ENCODE assay signal across 16 cellular contexts in genomic region chr18:28794459-28795245, GRCh38.
DNase-seq lines count a peak whose midpoint lies in the region; ATAC-seq and TF ChIP-seq lines count a peak whose summit lies in the region.
"Had no signal": no experiment of that assay in that cellular context is flagged by ENCODE, and none has a peak within 500 bp of the region (broad histone marks: within the 10 kb centered on the region; RNA-seq: fewer than 3 reads in every experiment).

No MANE protein-coding gene starts in this region.

- POLR2A ChIA-PET in MCF 10A (lab: Yijun Ruan, JAX): interaction anchor here (0.5 to 1.6 kb wide), 4 partner anchors 27 to 1102 kb away, joined by 3 to 4 read pairs (median 3); no protein-coding TSS in a partner anchor

- H3K9me3 ChIP-seq in breast epithelium (no peaks in the 10 kb centered on the region), smooth muscle cell (replicated peaks; ENCODE audit: low read depth) (no peaks in the 10 kb centered on the region)
- H3K9me3 ChIP-seq: Caco-2, thyroid gland had no signal

- no peak overlapping the region for H3K9ac ChIP-seq in smooth muscle cell (ENCODE audit: low read depth)

- H3K4me1 ChIP-seq in breast epithelium (no peaks in the 10 kb centered on the region), foreskin keratinocyte (peaks cover 34% of the 10 kb centered on the region), smooth muscle cell (ENCODE audit: low read depth) (peaks cover 6% of the 10 kb centered on the region)
- H3K4me1 ChIP-seq: Caco-2, thyroid gland had no signal

- no peak for TF ChIP-seq POLR2A in breast epithelium (IDR thresholded peaks at IDR 0.05)

- no TSS peak for BruUV-seq in MCF 10A (replicated peaks; lab: Mats Ljungman, UMichigan)

- peak; percentile 94 for ATAC-seq in foreskin keratinocyte

- TF ChIP-seq CTCF in MCF 10A (IDR thresholded peaks at IDR 0.05; ENCODE audit: unreplicated experiment): no peak
- no peak for TF ChIP-seq CTCF in breast epithelium (IDR thresholded peaks at IDR 0.05)
- TF ChIP-seq CTCF in foreskin keratinocyte (conservative IDR thresholded peaks at IDR 0.05): no peak
- TF ChIP-seq CTCF in smooth muscle cell (IDR thresholded peaks at IDR 0.05; ENCODE audit: borderline replicate concordance, insufficient read depth, poor library complexity, severe bottlenecking): no peak

- peak overlapping the region; percentile 30 for H3K4me2 ChIP-seq in smooth muscle cell

- 64% methylated on average over 5 of the region's 5 CpGs for WGBS in smooth muscle cell (ENCODE audit: low lambda C conversion rate)

- no peaks in the 10 kb centered on the region for H3K79me2 ChIP-seq in smooth muscle cell (ENCODE audit: low read depth)

- H3K27me3 ChIP-seq in breast epithelium (no peaks in the 10 kb centered on the region), foreskin keratinocyte (no peaks in the 10 kb centered on the region), smooth muscle cell (ENCODE audit: low read depth) (no peaks in the 10 kb centered on the region)
- H3K27me3 ChIP-seq: dorsolateral prefrontal cortex, thyroid gland had no signal

- H3K36me3 Mint-ChIP-seq in MCF 10A (ENCODE audit: insufficient read depth, unreplicated experiment): no peaks in the 10 kb centered on the region
- H3K36me3 Mint-ChIP-seq: activated naive CD8-positive, alpha-beta T cell had no signal

- peak; percentile 88 for DNase-seq in MCF 10A (ENCODE audit: unreplicated experiment)
- no peak for DNase-seq in breast epithelium (ENCODE audit: low spot score in 2 of 2)
- peak; percentile 10 for DNase-seq in amniotic stem cell (lab: John Stamatoyannopoulos, UW)
- peak; percentile 86 to 94 for DNase-seq in foreskin keratinocyte
- DNase-seq in smooth muscle cell (lab: John Stamatoyannopoulos, UW; ENCODE audit: unreplicated experiment): no peak
- no peak for DNase-seq in NCI-H1930 (lab: John Stamatoyannopoulos, UW)
- DNase-seq in MV-4-11 (lab: John Stamatoyannopoulos, UW): no peak
- DNase-seq in cerebellum (ENCODE audit: low spot score): no peak
- DNase-seq: Caco-2; dorsolateral prefrontal cortex; glutamatergic neuron; NCI-H2081 treated with DMSO at 0.1 percent for 48 hours; stimulated activated CD4-positive, alpha-beta T cell treated with anti-CD3 and anti-CD28 coated beads, Interleukin-15, amount 100 ng/mL, for 24 hours had no signal

- peak overlapping the region; percentile 49 for H3K4me3 Mint-ChIP-seq in MCF 10A (ENCODE audit: unreplicated experiment)
- H3K4me3 Mint-ChIP-seq: activated naive CD8-positive, alpha-beta T cell had no signal

- no peaks in the 10 kb centered on the region for H4K20me1 ChIP-seq in smooth muscle cell (ENCODE audit: low read depth)

- H3K27ac ChIP-seq in breast epithelium (no peak overlapping the region), foreskin keratinocyte (peak overlapping the region; percentile 72), smooth muscle cell (ENCODE audit: low read depth) (no peak overlapping the region)
- H3K27ac ChIP-seq: 22Rv1, thyroid gland had no signal

- H3K4me3 ChIP-seq in breast epithelium (no peak overlapping the region), smooth muscle cell (no peak overlapping the region)
- H3K4me3 ChIP-seq: dorsolateral prefrontal cortex, thyroid gland had no signal

- H3K27ac Mint-ChIP-seq in MCF 10A (ENCODE audit: low read depth, unreplicated experiment): peak overlapping the region; percentile 96
- H3K27ac Mint-ChIP-seq: activated naive CD8-positive, alpha-beta T cell had no signal

- no peaks in the 10 kb centered on the region for H3F3A ChIP-seq in smooth muscle cell (ENCODE audit: low read depth)

- CTCF ChIA-PET in MCF 10A (lab: Yijun Ruan, JAX): interaction anchor here (0.7 kb wide), 1 partner anchor 17 kb away, joined by 3 read pairs; no protein-coding TSS in a partner anchor

- no peaks in the 10 kb centered on the region for H3K27me3 Mint-ChIP-seq in MCF 10A (ENCODE audit: insufficient read depth, unreplicated experiment)
- H3K27me3 Mint-ChIP-seq: activated naive CD8-positive, alpha-beta T cell had no signal

- intact Hi-C loops in MCF 10A (cut with micrococcal nuclease): no loop called here
- intact Hi-C loops in breast epithelium (cut with DNase I; ENCODE audit: low total_unique reads): no loop called here

- H2AFZ ChIP-seq in smooth muscle cell (ENCODE audit: low read depth): peak overlapping the region; percentile 34

- H3K36me3 ChIP-seq in breast epithelium (no peaks in the 10 kb centered on the region), smooth muscle cell (ENCODE audit: low read depth) (no peaks in the 10 kb centered on the region)
- H3K36me3 ChIP-seq: thyroid gland had no signal

- no peaks in the 10 kb centered on the region for H3K9me3 Mint-ChIP-seq in MCF 10A (ENCODE audit: unreplicated experiment)

- H3K4me1 Mint-ChIP-seq in MCF 10A (ENCODE audit: insufficient read depth, unreplicated experiment): peaks cover 42% of the 10 kb centered on the region

Comparison
In these comparisons a context has a peak if more than half of its experiments do, and no peak if none do; other contexts are left out.
1. DNase-seq: peak in MCF 10A (single experiment), amniotic stem cell (single experiment) and foreskin keratinocyte (2 of 2); none in breast epithelium (0 of 2), smooth muscle cell (single experiment), NCI-H1930 (0 of 2), MV-4-11 (single experiment) and cerebellum (single experiment).